In genomic region chr3:159911011-159911663, GRCh38 we compare ENCODE assay signal across 8 cellular contexts.
DNase-seq lines count a peak whose midpoint lies in the region; ATAC-seq and TF ChIP-seq lines count a peak whose summit lies in the region.

No MANE protein-coding gene starts in this region.

- H3K4me1 ChIP-seq in GM23248 (ENCODE audit: insufficient read depth) = peaks cover 17% of the 10 kb centered on the region

- H3K9ac ChIP-seq in GM23248 = no peak overlapping the region

- in situ Hi-C loops in GM23248 (cut with MboI) = no loop called here

- H3K79me2 ChIP-seq in GM23248 (ENCODE audit: insufficient read depth) = no peaks in the 10 kb centered on the region

- DNase-seq in GM12865 (ENCODE audit: low read depth) = peak; percentile 78
- peak; percentile 17 for DNase-seq in NAMALWA (ENCODE audit: low spot score)
- DNase-seq in left lobe of liver (ENCODE audit: low spot score) = no peak
- DNase-seq in omental fat pad (ENCODE audit: low spot score) = no peak
- no peak for DNase-seq in activated CD4-positive, CD25-positive, alpha-beta regulatory T cell treated with anti-CD3 and anti-CD28 coated beads, Interleukin-2, amount 50 U/mL, for 72 hours
- DNase-seq in GM23248 = no peak
- no peak for DNase-seq in DMS153 treated with DMSO at 0.1 percent for 48 hours (lab: John Stamatoyannopoulos, UW; ENCODE audit: unreplicated experiment)

- TF ChIP-seq CTCF in GM12865 (IDR thresholded peaks at IDR 0.05; ENCODE audit: insufficient read depth, low read depth, low read length, missing control alignments) (peak; percentile 0), omental fat pad (IDR thresholded peaks at IDR 0.05) (no peak)

- H3F3A ChIP-seq in GM23248 (ENCODE audit: insufficient read depth) = peaks cover 5% of the 10 kb centered on the region; the same call in 1 of the 2 replicates

- ATAC-seq in GM21528 (IDR thresholded peaks at IDR 0.05; ENCODE audit: low FRiP score, unreplicated experiment) = peak; percentile 69
- ATAC-seq in left lobe of liver = peak; percentile 71
- ATAC-seq in omental fat pad (ENCODE audit: low FRiP score) = no peak

- H3K27me3 ChIP-seq in GM23248 (replicated peaks; ENCODE audit: insufficient read depth) = no peaks in the 10 kb centered on the region

- no peaks in the 10 kb centered on the region for H3K9me3 ChIP-seq in GM23248 (ENCODE audit: low read depth)

- no peaks in the 10 kb centered on the region for H3K36me3 ChIP-seq in GM23248 (ENCODE audit: low read depth)

- H2AFZ ChIP-seq in GM23248 = no peak overlapping the region

- H4K20me1 ChIP-seq in GM23248 (ENCODE audit: insufficient read depth) = no peaks in the 10 kb centered on the region

- no peak overlapping the region for H3K4me2 ChIP-seq in GM23248 (ENCODE audit: unreplicated experiment)

- no peaks in the 10 kb centered on the region for H3K9me2 ChIP-seq in GM23248 (ENCODE audit: insufficient read depth)

- H3K4me3 ChIP-seq in GM12865 (ENCODE audit: low read depth, low read length) (peak overlapping the region; percentile 58), GM23248 (no peak overlapping the region)

- WGBS in GM23248 (ENCODE audit: low coverage in 1 of 2, low lambda C conversion rate in 2 of 2, missing lambda C conversion rate in 2 of 2), 2 experiments = 88 to 92% methylated on average over 7 of the region's 7 CpGs

- no peak overlapping the region for H3K27ac ChIP-seq in GM23248

Comparison
In these comparisons a context has a peak if more than half of its experiments do, and no peak if none do; other contexts are left out.
1. DNase-seq: peak in GM12865 (single experiment) and NAMALWA (single experiment); none in left lobe of liver (single experiment), omental fat pad (single experiment), activated CD4-positive, CD25-positive, alpha-beta regulatory T cell treated with anti-CD3 and anti-CD28 coated beads, Interleukin-2, amount 50 U/mL, for 72 hours (single experiment), GM23248 (single experiment) and DMS153 treated with DMSO at 0.1 percent for 48 hours (single experiment).